1 cellular context compared by ENCODE assay signal in the genomic region with DNA sequence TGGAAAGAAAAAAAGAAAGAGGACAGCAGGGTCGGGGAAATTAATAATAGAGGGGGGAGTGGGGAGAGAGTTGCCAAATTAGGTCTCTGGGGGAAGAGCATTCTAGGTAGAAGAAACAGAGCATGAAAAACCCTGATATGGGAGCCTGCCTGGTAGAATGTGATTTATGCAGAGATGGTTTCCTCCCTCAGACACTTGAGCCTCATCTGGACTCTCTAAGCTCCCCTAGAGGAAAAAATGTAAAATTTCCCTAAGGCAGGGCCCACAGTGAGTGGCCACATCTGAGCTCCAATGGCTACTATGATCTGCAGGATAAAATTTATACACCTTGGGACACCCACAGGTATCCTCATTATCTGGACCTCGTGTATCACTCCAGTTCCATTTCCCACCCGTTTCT.
TF ChIP-seq lines count a peak whose summit lies in the region.

No MANE protein-coding gene starts in this region.

TF ChIP-seq in GM23338, 12 proteins besides CTCF, POLR2A, EP300 and RAD21 (continued from another document):
- no peak for TF ChIP-seq REST (IDR thresholded peaks at IDR 0.05; ENCODE audit: unreplicated experiment)
- TF ChIP-seq ZNF331 (CRISPR knock-in tag; IDR thresholded peaks at IDR 0.05; ENCODE audit: low read depth): no peak
- TF ChIP-seq, protein P1, sequence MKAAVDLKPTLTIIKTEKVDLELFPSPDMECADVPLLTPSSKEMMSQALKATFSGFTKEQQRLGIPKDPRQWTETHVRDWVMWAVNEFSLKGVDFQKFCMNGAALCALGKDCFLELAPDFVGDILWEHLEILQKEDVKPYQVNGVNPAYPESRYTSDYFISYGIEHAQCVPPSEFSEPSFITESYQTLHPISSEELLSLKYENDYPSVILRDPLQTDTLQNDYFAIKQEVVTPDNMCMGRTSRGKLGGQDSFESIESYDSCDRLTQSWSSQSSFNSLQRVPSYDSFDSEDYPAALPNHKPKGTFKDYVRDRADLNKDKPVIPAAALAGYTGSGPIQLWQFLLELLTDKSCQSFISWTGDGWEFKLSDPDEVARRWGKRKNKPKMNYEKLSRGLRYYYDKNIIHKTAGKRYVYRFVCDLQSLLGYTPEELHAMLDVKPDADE (IDR thresholded peaks at IDR 0.05): no peak
- TF ChIP-seq CREB1 (CRISPR knock-in tag; IDR thresholded peaks at IDR 0.05; ENCODE audit: low read depth): no peak
- TF ChIP-seq EZH2phosphoT487 (IDR thresholded peaks at IDR 0.05; ENCODE audit: unreplicated experiment): no peak
- TF ChIP-seq STAT1 (IDR thresholded peaks at IDR 0.05; ENCODE audit: unreplicated experiment): no peak
- no peak for TF ChIP-seq EZH2 (IDR thresholded peaks at IDR 0.05; ENCODE audit: low read depth, unreplicated experiment)
- no peak for TF ChIP-seq POLR2AphosphoS5 (IDR thresholded peaks at IDR 0.05; ENCODE audit: low read depth)
- no peak for TF ChIP-seq NANOG (IDR thresholded peaks at IDR 0.05; ENCODE audit: borderline replicate concordance)
TF ChIP-seq in GM23338: peak in this region for 0.
